ENCODE assay signal across 1 cellular context in genomic region chr2:120958623-120959366, GRCh38.
TF ChIP-seq lines count a peak whose summit lies in the region.

No MANE protein-coding gene starts in this region.

TF ChIP-seq in GM23338, 12 proteins besides CTCF, POLR2A, EP300 and RAD21:
- TF ChIP-seq ZNF462 (CRISPR knock-in tag; IDR thresholded peaks at IDR 0.05) (no peak), REST (IDR thresholded peaks at IDR 0.05; ENCODE audit: unreplicated experiment) (no peak), JUNB (IDR thresholded peaks at IDR 0.05; ENCODE audit: unreplicated experiment) (no peak), NANOG (IDR thresholded peaks at IDR 0.05; ENCODE audit: borderline replicate concordance) (no peak)
